Comparison of ENCODE assay signal across 8 cellular contexts in the genomic region with DNA sequence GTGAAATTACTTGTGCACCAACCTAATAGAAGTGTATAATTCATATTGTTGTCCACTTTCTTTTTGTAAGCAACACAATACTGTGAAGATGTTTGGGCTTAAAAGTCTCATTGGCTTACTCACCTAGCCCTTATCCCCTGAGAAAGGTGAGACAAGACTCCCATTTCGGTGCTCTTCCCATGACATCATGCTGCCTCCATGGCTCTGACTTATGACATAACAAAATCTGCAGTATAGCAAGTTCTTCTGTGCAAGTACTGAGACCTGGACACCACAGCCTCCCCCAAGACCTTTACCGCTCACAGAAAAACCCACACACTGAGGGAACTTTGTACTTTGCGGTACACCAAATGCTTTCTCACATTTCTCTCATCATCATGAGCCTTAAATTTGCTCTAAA. TPM values are rescaled to one million over a fixed set of nuclear protein-coding genes. Genes with fewer than 3 reads are reported as not detected.
"Had no signal": no experiment of that assay in that cellular context is flagged by ENCODE, and none has a peak within 500 bp of the region (broad histone marks: within the 10 kb centered on the region; RNA-seq: fewer than 3 reads in every experiment).

No MANE protein-coding gene starts in this region.

- DNase-seq: IMR-90, KBM-7, KG1 had no signal

- ATAC-seq: K562 had no signal

- H3K27ac ChIP-seq: HL-60 had no signal

- H3K4me3 ChIP-seq: K562 had no signal

- FAIRE-seq: HTR-8/SVneo, K562 had no signal

RNA-seq across cellular contexts. Expression of a gene that starts 50.5 kb away (rescaled TPM):
- total RNA-seq: HT-29, IMR-90, K562 had no signal
- polyA plus RNA-seq: IgD-negative memory B cell, IMR-90, K562 had no signal
